ENCODE assay signal across 8 cellular contexts in the genomic region with DNA sequence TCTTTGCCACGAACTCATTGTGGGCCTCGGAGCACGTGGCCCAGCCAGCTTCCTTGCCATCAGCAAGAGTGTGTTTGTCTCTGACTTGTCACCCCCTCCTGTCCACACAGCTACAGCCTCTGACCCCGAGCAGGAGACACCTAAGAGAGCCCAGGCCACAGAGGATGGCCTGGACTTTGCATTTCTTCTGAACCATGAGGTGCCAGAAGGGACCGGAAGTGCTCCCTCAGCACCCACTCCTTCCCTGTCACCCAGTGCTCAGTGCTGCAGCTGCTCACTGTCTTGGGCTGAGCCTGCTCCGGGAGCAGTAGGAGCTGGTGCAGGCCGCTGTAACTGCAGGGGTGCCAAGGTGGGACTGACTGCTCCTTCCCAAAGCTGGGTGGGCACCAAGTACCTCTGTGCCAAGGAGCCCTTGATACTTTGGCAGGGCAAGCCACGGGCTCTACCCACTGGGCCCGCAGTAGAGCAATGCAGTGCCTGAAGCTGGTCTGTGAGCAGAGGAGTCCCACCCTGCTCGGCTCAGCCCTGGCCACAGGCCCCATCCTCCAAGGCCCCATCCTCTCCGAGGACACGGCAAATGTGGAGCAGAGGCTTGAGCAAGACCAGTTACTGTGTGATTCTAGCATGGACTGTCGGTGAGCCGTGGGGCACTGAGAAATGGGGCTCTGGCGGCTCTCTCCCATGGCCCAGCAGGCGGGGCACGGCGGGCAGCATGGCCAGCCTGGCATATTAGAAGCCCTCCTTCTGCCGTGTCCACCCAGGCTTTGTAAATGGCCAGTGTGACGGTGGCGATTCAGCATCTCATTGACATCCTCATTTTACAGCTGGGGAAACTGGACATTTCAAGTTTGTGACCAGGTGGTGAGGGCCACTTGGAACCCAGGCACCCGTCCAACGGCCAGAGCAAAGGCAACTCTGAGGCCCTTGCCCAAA. TPM values are rescaled to one million over a fixed set of nuclear protein-coding genes. Genes with fewer than 3 reads are reported as not detected.
DNase-seq lines count a peak whose midpoint lies in the region; ATAC-seq and TF ChIP-seq lines count a peak whose summit lies in the region.

No MANE protein-coding gene starts in this region.

- no peak for TF ChIP-seq POLR2A in right lobe of liver (IDR thresholded peaks at IDR 0.05)

- H3K36me3 Mint-ChIP-seq in activated naive CD4-positive, alpha-beta T cell treated with anti-CD3 and anti-CD28 coated beads, Interleukin-2, amount 10 ng/mL, durations not matched to agents 7 days and 5 days, result peaks cover 70% of the 10 kb centered on the region

- ATAC-seq in right lobe of liver (no peak), thoracic aorta (ENCODE audit: insufficient number of reproducible peaks, low FRiP score, low read depth) (no peak), GM18909 (IDR thresholded peaks at IDR 0.05; ENCODE audit: poor library complexity, unreplicated experiment) (no peak)

- H3K27me3 Mint-ChIP-seq in activated naive CD4-positive, alpha-beta T cell treated with anti-CD3 and anti-CD28 coated beads, Interleukin-2, amount 10 ng/mL, durations not matched to agents 7 days and 5 days, result no peaks in the 10 kb centered on the region

- H3K27ac Mint-ChIP-seq in activated naive CD4-positive, alpha-beta T cell treated with anti-CD3 and anti-CD28 coated beads, Interleukin-2, amount 10 ng/mL, durations not matched to agents 7 days and 5 days, result peak overlapping the region; percentile 98

- 50% methylated on average over 4 of the region's 23 CpGs for WGBS in right lobe of liver (ENCODE audit: insufficient coverage, low coverage, low lambda C conversion rate, missing lambda C conversion rate)

- TF ChIP-seq CTCF in right lobe of liver (IDR thresholded peaks at IDR 0.05) (no peak), thoracic aorta (IDR thresholded peaks at IDR 0.05) (no peak)

- H3K27ac ChIP-seq in right lobe of liver (peak overlapping the region in 2 of 3 donors; percentile 62 to 67), thoracic aorta (peak overlapping the region; percentile 69 to 71)

- CTCF ChIA-PET in activated naive CD4-positive, alpha-beta T cell treated with anti-CD3 and anti-CD28 coated beads, Interleukin-2, amount 10 ng/mL, durations not matched to agents 7 days and 5 days (lab: Charles Lee), result interaction anchor here (0.6 to 3.3 kb wide), 6 partner anchors 11 to 1413 kb away, joined by 3 to 22 read pairs (median 4); partner anchors contain the start of genes MUS81 and SSH3

- intact Hi-C loops in right lobe of liver (cut with DNase I), result loop anchor here in 1 of 2 donors (5.0 to 10.0 kb wide), 2 partner anchors 35 to 112 kb away; no protein-coding TSS in a partner anchor

- H3K9me3 ChIP-seq in right lobe of liver (no peaks in the 10 kb centered on the region), thoracic aorta (no peaks in the 10 kb centered on the region)

- DNase-seq in activated CD4-positive, alpha-beta T cell treated with anti-CD3 and anti-CD28 coated beads for 48 hours, result peak; percentile 65
- DNase-seq in activated CD4-positive, alpha-beta T cell treated with anti-CD3 and anti-CD28 coated beads for 4 hours, result no peak
- peak; percentile 58 for DNase-seq in activated naive CD4-positive, alpha-beta T cell treated with anti-CD3 and anti-CD28 coated beads, Interleukin-2, amount 10 ng/mL, durations not matched to agents 7 days and 5 days
- peak in 2 of 3 donors; percentile 24 to 49 for DNase-seq in right lobe of liver
- no peak for DNase-seq in thoracic aorta (ENCODE audit: low spot score)
- no peak for DNase-seq in NCI-H82 treated with DMSO at 0.1 percent for 48 hours (lab: John Stamatoyannopoulos, UW; ENCODE audit: unreplicated experiment)
- no peak for DNase-seq in DMS53 treated with DMSO at 0.1 percent for 48 hours (lab: John Stamatoyannopoulos, UW; ENCODE audit: unreplicated experiment)

- H3K4me1 Mint-ChIP-seq in activated naive CD4-positive, alpha-beta T cell treated with anti-CD3 and anti-CD28 coated beads, Interleukin-2, amount 10 ng/mL, durations not matched to agents 7 days and 5 days, result peaks cover 90% of the 10 kb centered on the region

- H3K9me3 Mint-ChIP-seq in activated naive CD4-positive, alpha-beta T cell treated with anti-CD3 and anti-CD28 coated beads, Interleukin-2, amount 10 ng/mL, durations not matched to agents 7 days and 5 days, result no peaks in the 10 kb centered on the region

- no peaks in the 10 kb centered on the region for H3K27me3 ChIP-seq in right lobe of liver
- no peaks in the 10 kb centered on the region for H3K27me3 ChIP-seq in thoracic aorta (replicated peaks; ENCODE audit: insufficient read depth)

- H3K36me3 ChIP-seq in right lobe of liver (no peaks in the 10 kb centered on the region), thoracic aorta (no peaks in the 10 kb centered on the region)

- H3K4me3 ChIP-seq in right lobe of liver (no peak overlapping the region), thoracic aorta (peak overlapping the region; percentile 16)

- H3K4me1 ChIP-seq in right lobe of liver (peaks cover 0 to 51% (median 11%) of the 10 kb centered on the region in 4 donors), thoracic aorta (ENCODE audit: control insufficient read depth in 1 of 2, low read depth in 2 of 2) (peaks cover 86 to 100% of the 10 kb centered on the region in 2 donors)

- H3K4me3 Mint-ChIP-seq in activated naive CD4-positive, alpha-beta T cell treated with anti-CD3 and anti-CD28 coated beads, Interleukin-2, amount 10 ng/mL, durations not matched to agents 7 days and 5 days, result peak overlapping the region; percentile 96

RNA-seq across cellular contexts. Expression of gene GRK2, which starts 6.3 kb away (rescaled TPM):
- total RNA-seq in right lobe of liver, result 10 to 100 TPM; 24.5 to 43.9 (median 28.5) TPM
- total RNA-seq in thoracic aorta, result 10 to 100 TPM; 72.8 to 85.2 TPM

RNA-seq across cellular contexts. Expression of gene ANKRD13D, which starts 16.5 kb away (rescaled TPM):
- total RNA-seq in right lobe of liver (10 to 100 TPM in 4 of 6 experiments, 1 to 10 TPM in 2; 7.7 to 14.1 (median 10.4) TPM), thoracic aorta (100 to 1,000 TPM in 1 of 2 donors, 10 to 100 TPM in 1; 66.6 to 101 TPM)

RNA-seq across cellular contexts. Expression of gene SSH3, which starts 30.7 kb away (rescaled TPM):
- total RNA-seq in right lobe of liver, result 10 to 100 TPM; 10.9 to 17.9 (median 14.5) TPM
- total RNA-seq in thoracic aorta, result 10 to 100 TPM; 39.4 to 59.0 TPM

Comparison
In these comparisons a context has a peak if more than half of its experiments do, and no peak if none do; other contexts are left out.
1. DNase-seq: peak in activated CD4-positive, alpha-beta T cell treated with anti-CD3 and anti-CD28 coated beads for 48 hours (single experiment), activated naive CD4-positive, alpha-beta T cell treated with anti-CD3 and anti-CD28 coated beads, Interleukin-2, amount 10 ng/mL, durations not matched to agents 7 days and 5 days (single experiment) and right lobe of liver (2 of 3); none in activated CD4-positive, alpha-beta T cell treated with anti-CD3 and anti-CD28 coated beads for 4 hours (0 of 2), thoracic aorta (single experiment), NCI-H82 treated with DMSO at 0.1 percent for 48 hours (single experiment) and DMS53 treated with DMSO at 0.1 percent for 48 hours (single experiment).
2. RNA of gene ANKRD13D, which starts 16.5 kb away (total RNA-seq): 66.6 to 101 TPM in thoracic aorta; 7.7 to 14.1 TPM in right lobe of liver; every median in the first group is over 4 times any median in the second.